ENCODE assay signal across 15 cellular contexts in genomic region chr2:64259301-64259700, GRCh38.
A peak's percentile ranks its signal among the peaks of the same experiment; 100 is the strongest.
DNase-seq lines count a peak whose midpoint lies in the region; ATAC-seq, FAIRE-seq and TF ChIP-seq lines count a peak whose summit lies in the region.
"Had no signal": no experiment of that assay in that cellular context is flagged by ENCODE, and none has a peak within 500 bp of the region (broad histone marks: within the 10 kb centered on the region; RNA-seq: fewer than 3 reads in every experiment).

No MANE protein-coding gene starts in this region.

- peaks cover 4% of the 10 kb centered on the region for H3K27me3 Mint-ChIP-seq in mesothelial cell of epicardium (ENCODE audit: low read depth)
- H3K27me3 Mint-ChIP-seq: activated CD4-positive, alpha-beta memory T cell treated with anti-CD3 and anti-CD28 coated beads for 36 hours had no signal

- no peak overlapping the region for H3K4me3 Mint-ChIP-seq in mesothelial cell of epicardium
- H3K4me3 Mint-ChIP-seq: activated CD4-positive, alpha-beta memory T cell treated with anti-CD3 and anti-CD28 coated beads for 36 hours; CD8-positive, alpha-beta memory T cell had no signal

- TF ChIP-seq CTCF in cardiac fibroblast (IDR thresholded peaks at IDR 0.05; ENCODE audit: low read depth, low read length) (no peak), mesothelial cell of epicardium (IDR thresholded peaks at IDR 0.05; ENCODE audit: unreplicated experiment) (no peak)

- no peak overlapping the region for H3K4me3 ChIP-seq in cardiac fibroblast (replicated peaks in 1 of 2; ENCODE audit: low read depth in 2 of 2, low read length in 2 of 2)
- H3K4me3 ChIP-seq: breast epithelium had no signal

- no peak for FAIRE-seq in GM19239 (lab: Jason Lieb, UNC)

- no peak for ATAC-seq in HG03342 (IDR thresholded peaks at IDR 0.05; ENCODE audit: unreplicated experiment)

- peaks cover 77% of the 10 kb centered on the region for H3K4me1 Mint-ChIP-seq in mesothelial cell of epicardium

- peaks cover 2% of the 10 kb centered on the region for H3K36me3 Mint-ChIP-seq in mesothelial cell of epicardium
- H3K36me3 Mint-ChIP-seq: activated CD4-positive, alpha-beta memory T cell treated with anti-CD3 and anti-CD28 coated beads for 36 hours had no signal

- no peaks in the 10 kb centered on the region for H3K9me3 Mint-ChIP-seq in mesothelial cell of epicardium
- H3K9me3 Mint-ChIP-seq: activated CD4-positive, alpha-beta memory T cell treated with anti-CD3 and anti-CD28 coated beads for 36 hours; CD8-positive, alpha-beta memory T cell had no signal

- peak overlapping the region; percentile 92 for H3K27ac Mint-ChIP-seq in mesothelial cell of epicardium
- H3K27ac Mint-ChIP-seq: activated CD4-positive, alpha-beta memory T cell treated with anti-CD3 and anti-CD28 coated beads for 36 hours; CD8-positive, alpha-beta memory T cell had no signal

- DNase-seq in DMS79 (lab: John Stamatoyannopoulos, UW) = peak; percentile 73
- DNase-seq in NCI-H1105 treated with DMSO at 0.1 percent for 48 hours (lab: John Stamatoyannopoulos, UW) = peak; percentile 79
- DNase-seq in cardiac fibroblast (ENCODE audit: low read depth in 2 of 2) = peak; percentile 76 to 84
- peak; percentile 40 to 63 for DNase-seq in mesothelial cell of epicardium (ENCODE audit: low spot score in 2 of 2, unreplicated experiment in 2 of 2)
- DNase-seq in HK-2 (ENCODE audit: unreplicated experiment) = no peak
- DNase-seq in RKO (ENCODE audit: low spot score) = no peak
- DNase-seq in GM19239 (ENCODE audit: insufficient read length, low spot score) = no peak
- DNase-seq: activated CD4-positive, alpha-beta memory T cell treated with anti-CD3 and anti-CD28 coated beads for 36 hours; activated gamma-delta T cell; CD8-positive, alpha-beta memory T cell; NCI-H1048; OCI-M1; T-helper 2 cell had no signal

Comparison
In these comparisons a context has a peak if more than half of its experiments do, and no peak if none do; other contexts are left out.
1. DNase-seq: peak in DMS79 (single experiment), NCI-H1105 treated with DMSO at 0.1 percent for 48 hours (single experiment), cardiac fibroblast (2 of 2) and mesothelial cell of epicardium (2 of 2); none in HK-2 (single experiment), RKO (single experiment) and GM19239 (single experiment).